Comparison of ENCODE assay signal across 12 cellular contexts in genomic region chr2:200077210-200077650, GRCh38.
DNase-seq lines count a peak whose midpoint lies in the region; ATAC-seq and TF ChIP-seq lines count a peak whose summit lies in the region.
"Had no signal": no experiment of that assay in that cellular context is flagged by ENCODE, and none has a peak within 500 bp of the region (broad histone marks: within the 10 kb centered on the region; RNA-seq: fewer than 3 reads in every experiment).

No MANE protein-coding gene starts in this region.

- H3K4me2 ChIP-seq in mammary epithelial cell (ENCODE audit: insufficient read depth, low read depth, low read length): no peak overlapping the region

- TF ChIP-seq POLR2A in prostate gland (IDR thresholded peaks at IDR 0.05) (no peak), sigmoid colon (IDR thresholded peaks at IDR 0.05) (no peak)

- no peaks in the 10 kb centered on the region for H3K79me2 ChIP-seq in mammary epithelial cell (ENCODE audit: insufficient read depth, low read length)

- no peak for TF ChIP-seq EP300 in sigmoid colon (IDR thresholded peaks at IDR 0.05)

- dilution Hi-C loops in mammary epithelial cell (cut with HindIII; ENCODE audit: low sequenced_read_pairs): loop anchor here (5.0 kb wide), 1 partner anchor 85 kb away; no protein-coding TSS in a partner anchor

- peaks cover 1% of the 10 kb centered on the region for H3K27me3 ChIP-seq in mammary epithelial cell (ENCODE audit: insufficient read depth, low read length)
- H3K27me3 ChIP-seq in lower lobe of right lung (ENCODE audit: low read depth): no peaks in the 10 kb centered on the region
- no peaks in the 10 kb centered on the region for H3K27me3 ChIP-seq in prostate gland (replicated peaks; ENCODE audit: insufficient read depth)
- H3K27me3 ChIP-seq in sigmoid colon: no peaks in the 10 kb centered on the region

- H3K27ac ChIP-seq in mammary epithelial cell (ENCODE audit: insufficient read depth, low read depth, low read length) (no peak overlapping the region), lower lobe of right lung (peak overlapping the region; percentile 20), prostate gland (no peak overlapping the region), sigmoid colon (peak overlapping the region in 2 of 4 donors; percentile 15 to 45)

- no peak overlapping the region for H3K9ac ChIP-seq in mammary epithelial cell (ENCODE audit: insufficient read depth, low read length)

- H3K4me1 ChIP-seq in mammary epithelial cell (ENCODE audit: insufficient read depth, low read length): no peaks in the 10 kb centered on the region
- peaks cover 13% of the 10 kb centered on the region for H3K4me1 ChIP-seq in lower lobe of right lung
- no peaks in the 10 kb centered on the region for H3K4me1 ChIP-seq in prostate gland (replicated peaks)
- H3K4me1 ChIP-seq in sigmoid colon: peaks cover 0 to 10% (median 4%) of the 10 kb centered on the region in 4 donors

- TF ChIP-seq CTCF in AG09309 (IDR thresholded peaks at IDR 0.05; ENCODE audit: control insufficient read depth, insufficient read depth, low read depth, low read length, missing control alignments): no peak
- no peak for TF ChIP-seq CTCF in mammary epithelial cell (conservative IDR thresholded peaks at IDR 0.05 in 1 of 2, IDR thresholded peaks at IDR 0.05 in 1 of 2; ENCODE audit: extremely low read depth in 1 of 2, insufficient read depth in 1 of 2, low read depth in 1 of 2, low read length in 2 of 2)
- no peak for TF ChIP-seq CTCF in lower lobe of right lung (IDR thresholded peaks at IDR 0.05)
- no peak for TF ChIP-seq CTCF in prostate gland (IDR thresholded peaks at IDR 0.05)
- TF ChIP-seq CTCF in sigmoid colon (IDR thresholded peaks at IDR 0.05): no peak

- no TSS peak for BruUV-seq in mammary epithelial cell (replicated peaks; lab: Mats Ljungman, UMichigan)

- no peak overlapping the region for H3K4me3 ChIP-seq in AG09309 (ENCODE audit: control insufficient read depth, low read depth, low read length)
- H3K4me3 ChIP-seq in mammary epithelial cell (replicated peaks in 1 of 3; ENCODE audit: insufficient read depth in 1 of 3, low read depth in 2 of 3, low read length in 3 of 3): no peak overlapping the region
- no peak overlapping the region for H3K4me3 ChIP-seq in lower lobe of right lung
- no peak overlapping the region for H3K4me3 ChIP-seq in prostate gland
- no peak overlapping the region for H3K4me3 ChIP-seq in sigmoid colon

- intact Hi-C loops in mammary epithelial cell (cut with micrococcal nuclease): no loop called here
- intact Hi-C loops in lower lobe of right lung (cut with DNase I): no loop called here
- intact Hi-C loops in prostate gland (cut with DNase I): no loop called here
- intact Hi-C loops in sigmoid colon (cut with DNase I): no loop called here

- ATAC-seq in lower lobe of right lung: peak; percentile 81 to 97
- ATAC-seq: HCT116 had no signal

- H3K9me3 ChIP-seq in mammary epithelial cell (replicated peaks; ENCODE audit: insufficient read depth, low read length) (no peaks in the 10 kb centered on the region), lower lobe of right lung (no peaks in the 10 kb centered on the region), prostate gland (no peaks in the 10 kb centered on the region), sigmoid colon (no peaks in the 10 kb centered on the region)

- WGBS in mammary epithelial cell (ENCODE audit: low coverage, missing lambda C conversion rate): 64% methylated on average over 5 of the region's 5 CpGs
- WGBS in prostate gland: 19% methylated on average over 5 of the region's 5 CpGs
- 22 to 49% methylated on average over 5 of the region's 5 CpGs for WGBS in sigmoid colon, 2 donors

- CTCF ChIA-PET in mammary epithelial cell (lab: Charles Lee; ENCODE audit: low non-redundant PET): no interaction called here

- no peak overlapping the region for H2AFZ ChIP-seq in mammary epithelial cell (ENCODE audit: low read depth, low read length)

- DNase-seq in AG09309 (ENCODE audit: low read depth) (peak; percentile 39), HS-5 (ENCODE audit: low read depth) (peak; percentile 67), mammary epithelial cell (peak; percentile 20), lower lobe of right lung (no peak), cerebellar cortex (ENCODE audit: low spot score) (no peak), NCI-H146 (lab: John Stamatoyannopoulos, UW) (no peak), prostate gland (ENCODE audit: low spot score) (no peak), sigmoid colon (no peak)
- DNase-seq: activated CD4-positive, alpha-beta T cell treated with anti-CD3 and anti-CD28 coated beads, Interleukin-2, amount 10 ng/mL, durations not matched to agents 24 days and 14 days; amygdala; stimulated activated CD8-positive, alpha-beta memory T cell treated with anti-CD3 and anti-CD28 coated beads, Interleukin-4, amount 100 ng/mL, for 48 hours had no signal

- H3K36me3 ChIP-seq in mammary epithelial cell (ENCODE audit: insufficient read depth, low read length): no peaks in the 10 kb centered on the region
- H3K36me3 ChIP-seq in lower lobe of right lung: no peaks in the 10 kb centered on the region
- no peaks in the 10 kb centered on the region for H3K36me3 ChIP-seq in prostate gland
- no peaks in the 10 kb centered on the region for H3K36me3 ChIP-seq in sigmoid colon

- H4K20me1 ChIP-seq in mammary epithelial cell (ENCODE audit: insufficient read depth, low read length): no peaks in the 10 kb centered on the region

- in situ Hi-C loops in mammary epithelial cell (cut with MboI; ENCODE audit: low sequenced_read_pairs in 2 of 2): no loop called here

Comparison
In these comparisons a context has a peak if more than half of its experiments do, and no peak if none do; other contexts are left out.
1. DNase-seq: peak in AG09309 (single experiment), HS-5 (single experiment) and mammary epithelial cell (single experiment); none in lower lobe of right lung (single experiment), cerebellar cortex (single experiment), NCI-H146 (single experiment), prostate gland (single experiment) and sigmoid colon (single experiment).